ENCODE assay signal across 10 cellular contexts in the genomic region with DNA sequence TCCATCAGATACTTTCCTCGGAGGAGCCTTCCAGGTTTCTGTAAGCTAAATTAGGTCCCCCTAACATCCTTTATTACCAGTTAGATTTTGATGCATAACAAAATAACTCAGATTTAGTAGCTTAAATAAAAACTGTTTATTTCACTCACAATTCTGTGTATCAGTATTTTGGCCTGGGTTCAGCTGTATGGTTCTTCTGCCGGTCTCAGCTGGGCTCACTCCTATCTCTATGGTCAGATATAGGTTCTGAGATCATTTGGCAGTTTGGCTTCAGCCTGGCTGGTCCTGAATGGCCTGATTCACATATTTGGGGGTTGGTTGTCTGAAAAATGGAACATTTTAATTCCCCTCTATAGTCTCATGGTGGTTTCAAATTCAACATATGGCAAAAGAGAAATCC.
"Had no signal": no experiment of that assay in that cellular context is flagged by ENCODE, and none has a peak within 500 bp of the region (broad histone marks: within the 10 kb centered on the region; RNA-seq: fewer than 3 reads in every experiment).

No MANE protein-coding gene starts in this region.

- FAIRE-seq: H1, H54 had no signal

- H3K9ac ChIP-seq: GM23248 had no signal

- H3K9me3 Mint-ChIP-seq: H9 had no signal

- H3K4me3 ChIP-seq: GM23248, HAP-1 had no signal

- ATAC-seq: HCT116 had no signal

- DNase-seq: GM23248, GOT3, H7, H9, HCEC 1CT, HFFc6 had no signal

- H3K27ac Mint-ChIP-seq: H9, HFFc6 had no signal

- H3K36me3 ChIP-seq: HAP-1 had no signal

- H3K9me3 ChIP-seq: HAP-1 had no signal

- H3K4me1 Mint-ChIP-seq: H9 had no signal

- H3K27ac ChIP-seq: GM23248 had no signal

- H2AFZ ChIP-seq: GM23248 had no signal

- H3K4me3 Mint-ChIP-seq: H9, HFFc6 had no signal

- H3K4me1 ChIP-seq: HAP-1 had no signal
